27 cellular contexts compared by ENCODE assay signal in the genomic region with DNA sequence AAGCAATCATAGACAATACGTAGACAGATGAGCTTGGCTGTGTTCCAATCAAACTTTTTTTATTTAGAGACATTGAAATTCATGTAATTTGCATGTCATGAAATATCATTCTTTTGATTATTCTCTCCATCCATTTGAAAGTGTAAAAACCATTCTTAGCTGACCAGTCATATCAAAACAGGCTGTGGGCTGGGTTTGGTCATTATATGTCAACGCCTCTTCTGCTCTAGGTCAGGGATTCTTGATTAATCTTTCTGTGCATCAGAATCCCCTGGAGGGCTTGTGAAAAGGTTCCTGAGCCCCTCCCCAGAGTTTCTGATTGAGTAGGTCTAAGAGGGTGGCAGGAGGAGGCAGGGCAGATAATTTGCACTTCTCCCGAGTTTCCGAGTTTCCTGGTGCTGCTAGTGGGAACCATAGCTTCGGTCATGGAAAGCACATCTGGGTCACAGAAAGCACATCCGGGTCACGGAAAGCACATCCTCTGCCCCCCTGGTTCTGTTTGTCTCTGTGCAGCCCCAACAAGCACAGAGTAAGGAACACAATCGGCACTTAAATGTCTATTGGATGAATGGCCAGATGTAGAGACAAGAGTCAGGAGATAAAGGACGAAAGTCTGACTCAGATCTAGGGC. TPM values are rescaled to one million over a fixed set of nuclear protein-coding genes. Genes with fewer than 3 reads are reported as not detected.
A peak's percentile ranks its signal among the peaks of the same experiment; 100 is the strongest.
DNase-seq lines count a peak whose midpoint lies in the region; ATAC-seq, FAIRE-seq and TF ChIP-seq lines count a peak whose summit lies in the region.
"Had no signal": no experiment of that assay in that cellular context is flagged by ENCODE, and none has a peak within 500 bp of the region (broad histone marks: within the 10 kb centered on the region; RNA-seq: fewer than 3 reads in every experiment).

No MANE protein-coding gene starts in this region.

- no peak overlapping the region for H3K4me2 ChIP-seq in osteoblast (ENCODE audit: insufficient read depth, low read length)

- H3K4me1 ChIP-seq in heart right ventricle = peaks cover 0 to 13% (median 8%) of the 10 kb centered on the region in 9 donors
- peaks cover 10% of the 10 kb centered on the region for H3K4me1 ChIP-seq in osteoblast (ENCODE audit: insufficient read depth, low read length)

- H3K27ac ChIP-seq in heart right ventricle = no peak overlapping the region
- H3K27ac ChIP-seq in osteoblast (ENCODE audit: low read depth, low read length) = no peak overlapping the region
- H3K27ac ChIP-seq in brain microvascular endothelial cell = no peak overlapping the region

- intact Hi-C loops in Right ventricle myocardium superior (cut with DNase I) = no loop called here
- intact Hi-C loops in heart right ventricle (cut with DNase I) = no loop called here

- H3K4me3 ChIP-seq in heart right ventricle (no peak overlapping the region), bronchial epithelial cell (ENCODE audit: low read depth, low read length) (no peak overlapping the region), osteoblast (ENCODE audit: insufficient read depth, low read length) (no peak overlapping the region), brain microvascular endothelial cell (ENCODE audit: low read depth, low read length) (no peak overlapping the region)

- H2AFZ ChIP-seq in osteoblast (ENCODE audit: low read length) = no peak overlapping the region

- TF ChIP-seq CTCF in heart right ventricle (IDR thresholded peaks at IDR 0.05) (no peak), bronchial epithelial cell (IDR thresholded peaks at IDR 0.05; ENCODE audit: insufficient read depth, low read length, severe bottlenecking) (no peak), osteoblast (IDR thresholded peaks at IDR 0.05; ENCODE audit: extremely low read depth, low read depth, low read length) (no peak), brain microvascular endothelial cell (IDR thresholded peaks at IDR 0.05; ENCODE audit: low read depth, low read length, missing control alignments) (no peak)

- FAIRE-seq in bronchial epithelial cell (lab: Jason Lieb, UNC) = peak; percentile 28
- FAIRE-seq: H54 had no signal

- ATAC-seq in Right ventricle myocardium superior (ENCODE audit: poor library complexity) = no peak
- ATAC-seq in heart right ventricle = no peak
- ATAC-seq: PC-3, Right ventricle myocardium inferior had no signal

- in situ Hi-C loops in brain microvascular endothelial cell (cut with HindIII; ENCODE audit: low pct_ligation_motif_present, low sequenced_read_pairs) = no loop called here

- H3K79me2 ChIP-seq in osteoblast (ENCODE audit: insufficient read depth, low read length) = no peaks in the 10 kb centered on the region

- 76 to 78% methylated on average over 9 of the region's 9 CpGs for WGBS in heart right ventricle, 2 donors

- H3K9me3 ChIP-seq in heart right ventricle = no peaks in the 10 kb centered on the region
- no peaks in the 10 kb centered on the region for H3K9me3 ChIP-seq in osteoblast (ENCODE audit: low read depth, low read length)

- no peaks in the 10 kb centered on the region for H4K20me1 ChIP-seq in osteoblast (ENCODE audit: insufficient read depth, low read length)

- DNase-seq in Right ventricle myocardium superior (peak; percentile 8), heart right ventricle (no peak), bronchial epithelial cell (ENCODE audit: low read depth) (no peak), osteoblast (ENCODE audit: insufficient read length, low spot score, missing footprints) (peak; percentile 52), brain microvascular endothelial cell (no peak), Ammon's horn (ENCODE audit: low spot score) (no peak), COLO668 (lab: John Stamatoyannopoulos, UW; ENCODE audit: unreplicated experiment) (no peak)
- DNase-seq: 8988T; ACHN; CD4-positive, CD25-positive, alpha-beta regulatory T cell; DMS53; Kasumi-1; NCI-H1105; NCI-H1436 treated with DMSO at 0.1 percent for 48 hours; NCI-H1930; NCI-H2107; NCI-H446; NCI-H524 treated with DMSO at 0.1 percent for 48 hours; NCI-H774; PC-3 had no signal

- no peaks in the 10 kb centered on the region for H3K36me3 ChIP-seq in heart right ventricle
- peaks cover 30% of the 10 kb centered on the region for H3K36me3 ChIP-seq in bronchial epithelial cell (ENCODE audit: control insufficient read depth, insufficient read depth, low read length)
- no peaks in the 10 kb centered on the region for H3K36me3 ChIP-seq in osteoblast (ENCODE audit: insufficient read depth, low read length)
- no peaks in the 10 kb centered on the region for H3K36me3 ChIP-seq in brain microvascular endothelial cell (replicated peaks)

- H3K27me3 ChIP-seq in heart right ventricle (peaks cover 0 to 16% (median 12%) of the 10 kb centered on the region in 7 donors), bronchial epithelial cell (ENCODE audit: control insufficient read depth, insufficient read depth, low read length) (no peaks in the 10 kb centered on the region), osteoblast (ENCODE audit: insufficient read depth, low read length) (no peaks in the 10 kb centered on the region), brain microvascular endothelial cell (replicated peaks) (no peaks in the 10 kb centered on the region)

RNA-seq across cellular contexts. Expression of a gene that starts 16.4 kb away (rescaled TPM):
- total RNA-seq in Right ventricle myocardium superior (0.59 TPM), heart right ventricle (1 to 10 TPM in 1 of 10 donors, under 1 TPM in 4, not detected in 5; 0.21 to 4.0 (median 0.74) TPM), bronchial epithelial cell (0.13 and 0.26 TPM in 2 replicates), osteoblast (3.5 and 5.1 TPM in 2 replicates)
- under 1 TPM in 1 of 2 donors, not detected in 1; 0.25 TPM for polyA plus RNA-seq in heart right ventricle
- total RNA-seq: CD4-positive, CD25-positive, alpha-beta regulatory T cell had no signal

RNA-seq across cellular contexts. Expression of a gene that starts 25.7 kb away (rescaled TPM):
- total RNA-seq in Right ventricle myocardium superior (not detected), heart right ventricle (not detected), bronchial epithelial cell (under 0.01 TPM in 1 of 2 replicates, not detected in the other), osteoblast (not detected in 2 replicates)
- polyA plus RNA-seq in heart right ventricle = under 1 TPM in 1 of 2 donors, not detected in 1; 0.01 TPM
- total RNA-seq: CD4-positive, CD25-positive, alpha-beta regulatory T cell; Daoy; G401; HT-29; PC-3; Right ventricle myocardium inferior; SK-MEL-5 had no signal
- polyA plus RNA-seq: BJ; CD4-positive, CD25-positive, alpha-beta regulatory T cell had no signal

Comparison
In these comparisons a context has a peak if more than half of its experiments do, and no peak if none do; other contexts are left out.
1. DNase-seq: peak in Right ventricle myocardium superior (single experiment) and osteoblast (single experiment); none in heart right ventricle (0 of 2), bronchial epithelial cell (single experiment), brain microvascular endothelial cell (single experiment), Ammon's horn (single experiment) and COLO668 (single experiment).